In the genomic region with DNA sequence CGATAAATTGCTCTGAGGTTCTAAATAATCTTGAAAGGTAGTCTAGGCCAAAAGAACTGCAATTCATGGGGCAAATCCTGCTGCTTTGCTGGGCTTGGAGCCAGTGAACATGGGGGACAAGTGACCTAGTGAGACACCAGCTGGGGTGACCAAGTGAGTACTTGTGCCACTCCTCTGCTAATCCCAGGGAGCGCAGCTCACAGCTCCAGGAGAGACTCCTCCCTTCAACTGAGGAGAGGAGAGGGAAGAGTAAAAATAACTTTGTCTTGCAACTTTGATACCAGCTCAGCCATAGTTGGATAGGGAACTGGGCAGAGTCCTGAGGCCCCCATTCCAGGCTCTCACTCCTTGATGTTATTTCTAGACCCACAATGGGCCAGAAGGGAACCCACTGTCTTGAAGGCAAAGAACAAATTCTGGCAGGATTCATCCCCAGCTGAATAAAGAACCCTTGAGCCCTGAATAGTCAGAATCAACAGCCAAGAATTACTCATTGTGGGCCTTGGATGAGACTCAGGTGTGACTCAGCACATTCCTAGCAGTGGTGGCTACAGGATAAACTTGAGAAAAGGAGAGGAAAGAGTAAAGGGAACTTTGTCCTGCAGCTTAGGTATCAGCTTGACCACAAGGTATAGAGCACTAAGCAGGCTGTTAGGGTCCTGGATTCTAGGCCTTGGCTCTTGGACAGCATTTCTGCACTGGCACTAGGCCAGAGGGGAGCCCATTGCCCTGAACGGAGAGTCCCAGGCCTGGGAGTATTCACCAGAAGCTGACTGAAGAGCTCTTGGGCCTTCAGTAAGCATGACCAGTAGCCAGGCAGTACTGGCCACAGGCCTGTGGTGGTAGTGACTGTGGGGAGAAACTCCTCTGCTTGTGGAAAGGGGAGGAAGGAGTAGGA, we compare ENCODE assay signal across 14 cellular contexts.
DNase-seq lines count a peak whose midpoint lies in the region; ATAC-seq and TF ChIP-seq lines count a peak whose summit lies in the region.
"Had no signal": no experiment of that assay in that cellular context is flagged by ENCODE, and none has a peak within 500 bp of the region (broad histone marks: within the 10 kb centered on the region; RNA-seq: fewer than 3 reads in every experiment).

No MANE protein-coding gene starts in this region.

- no peak for ATAC-seq in HG03108 (IDR thresholded peaks at IDR 0.05; ENCODE audit: unreplicated experiment)
- no peak for ATAC-seq in GM18907 (IDR thresholded peaks at IDR 0.05; ENCODE audit: unreplicated experiment)

- DNase-seq in 8988T (peak; percentile 12), HK-2 (ENCODE audit: unreplicated experiment) (peak; percentile 60), UCSD-AML1 (lab: John Stamatoyannopoulos, UW; ENCODE audit: unreplicated experiment) (peak; percentile 2), hepatocyte (ENCODE audit: low spot score) (peak; percentile 9), Caco-2 (no peak)
- no peak for DNase-seq in NK-92 treated with Interleukin-12 subunit alpha and Interleukin-12 subunit beta, amount 100 ng/mL, for 24 hours (lab: John Stamatoyannopoulos, UW)
- DNase-seq: colonic mucosa; KG1; NCI-H748 treated with DMSO at 0.1 percent for 48 hours; stimulated activated CD4-positive, alpha-beta T cell treated with anti-CD3 and anti-CD28 coated beads, Interleukin-4, amount 100 ng/mL, for 1 hour had no signal

- H3K27me3 ChIP-seq in hepatocyte (no peaks in the 10 kb centered on the region), Caco-2 (replicated peaks; ENCODE audit: control insufficient read depth, insufficient read depth, low read length) (no peaks in the 10 kb centered on the region)
- H3K27me3 ChIP-seq: colonic mucosa, suprapubic skin had no signal

- BruUV-seq in Caco-2 (replicated peaks; lab: Mats Ljungman, UMichigan) = no TSS peak

- H3K4me2 ChIP-seq in hepatocyte = no peak overlapping the region

- peaks cover 11% of the 10 kb centered on the region for H3K9me3 Mint-ChIP-seq in Caco-2 (ENCODE audit: unreplicated experiment)

- H3K36me3 Mint-ChIP-seq in Caco-2 (ENCODE audit: insufficient read depth, unreplicated experiment) = no peaks in the 10 kb centered on the region

- no peaks in the 10 kb centered on the region for H3K9me2 ChIP-seq in hepatocyte (replicated peaks; ENCODE audit: insufficient read depth)

- intact Hi-C loops in Caco-2 (cut with micrococcal nuclease; ENCODE audit: unreplicated experiment) = no loop called here

- H3K27ac Mint-ChIP-seq in Caco-2 (ENCODE audit: unreplicated experiment) = no peak overlapping the region
- H3K27ac Mint-ChIP-seq: T-helper 2 cell treated with Interferon-gamma antibody and Interleukin-4, amounts not matched to agents 5 μg/mL and 100 μg/mL, for 36 hours had no signal

- H3K4me1 Mint-ChIP-seq in Caco-2 (ENCODE audit: low read depth, unreplicated experiment) = peaks cover 8% of the 10 kb centered on the region

- no peaks in the 10 kb centered on the region for H3K79me2 ChIP-seq in hepatocyte

- no peaks in the 10 kb centered on the region for H3K4me1 ChIP-seq in hepatocyte (ENCODE audit: insufficient read depth)
- H3K4me1 ChIP-seq in Caco-2 = 0 out of 2 replicates have a peak, but pooled peaks cover 3% of the 10 kb centered on the region
- H3K4me1 ChIP-seq: colonic mucosa, suprapubic skin had no signal

- POLR2A ChIA-PET in Caco-2 (lab: Charles Lee) = no interaction called here

- 91% methylated on average over 3 of the region's 3 CpGs for WGBS in hepatocyte (ENCODE audit: low lambda C conversion rate, missing lambda C conversion rate)

- no peak overlapping the region for H3K4me3 Mint-ChIP-seq in Caco-2 (ENCODE audit: unreplicated experiment)
- H3K4me3 Mint-ChIP-seq: T-helper 2 cell treated with Interferon-gamma antibody and Interleukin-4, amounts not matched to agents 5 μg/mL and 100 μg/mL, for 36 hours had no signal

- H3K27ac ChIP-seq in hepatocyte = no peak overlapping the region
- H3K27ac ChIP-seq: colonic mucosa, suprapubic skin had no signal

- no peak overlapping the region for H2AFZ ChIP-seq in hepatocyte

- H3K36me3 ChIP-seq in hepatocyte (replicated peaks; ENCODE audit: insufficient read depth, low read depth) (no peaks in the 10 kb centered on the region), Caco-2 (ENCODE audit: control insufficient read depth, insufficient read depth, low read length) (no peaks in the 10 kb centered on the region)
- H3K36me3 ChIP-seq: colonic mucosa, suprapubic skin had no signal

- CTCF ChIA-PET in Caco-2 (lab: Charles Lee) = no interaction called here

- TF ChIP-seq CTCF in hepatocyte (IDR thresholded peaks at IDR 0.05; ENCODE audit: poor library complexity) (no peak), Caco-2 (IDR thresholded peaks at IDR 0.05; ENCODE audit: insufficient read depth in 1 of 2, low read depth in 1 of 2, low read length in 1 of 2, severe bottlenecking in 1 of 2, unreplicated experiment in 1 of 2) (no peak)

- H3K27me3 Mint-ChIP-seq in Caco-2 (ENCODE audit: insufficient read depth, unreplicated experiment) = no peaks in the 10 kb centered on the region

- no peaks in the 10 kb centered on the region for H4K20me1 ChIP-seq in hepatocyte (ENCODE audit: insufficient read depth, poor library complexity, severe bottlenecking)

- no peaks in the 10 kb centered on the region for H3K9me3 ChIP-seq in hepatocyte (ENCODE audit: low read depth)
- peaks cover 4% of the 10 kb centered on the region; the same call in 1 of the 2 replicates for H3K9me3 ChIP-seq in Caco-2
- H3K9me3 ChIP-seq: colonic mucosa, suprapubic skin had no signal

- no peak overlapping the region for H3K4me3 ChIP-seq in hepatocyte
- no peak overlapping the region for H3K4me3 ChIP-seq in Caco-2 (ENCODE audit: low read depth, low read length)
- H3K4me3 ChIP-seq: colonic mucosa, suprapubic skin had no signal

Comparison
In these comparisons a context has a peak if more than half of its experiments do, and no peak if none do; other contexts are left out.
1. DNase-seq: peak in 8988T (single experiment), HK-2 (single experiment), UCSD-AML1 (single experiment) and hepatocyte (single experiment); none in Caco-2 (0 of 2) and NK-92 treated with Interleukin-12 subunit alpha and Interleukin-12 subunit beta, amount 100 ng/mL, for 24 hours (single experiment).